Comparison of ENCODE assay signal across 2 cellular contexts in genomic region chr5:62555930-62556329, GRCh38.
TF ChIP-seq lines count a peak whose summit lies in the region.

No MANE protein-coding gene starts in this region.

TF ChIP-seq in HepG2, 621 proteins besides CTCF, POLR2A, EP300 and RAD21:
- TF ChIP-seq ATF7 (IDR thresholded peaks at IDR 0.05) (peak; percentile 54), ATF7 (CRISPR knock-in tag; IDR thresholded peaks at IDR 0.05) (no peak), CEBPB (IDR thresholded peaks at IDR 0.05; ENCODE audit: borderline replicate concordance, low read depth, low read length) (peak; percentile 68; the same call in 1 of the 2 replicates), ZNF543 (CRISPR knock-in tag; IDR thresholded peaks at IDR 0.05) (no peak)
TF ChIP-seq in HepG2: peak in this region for 2.

TF ChIP-seq in H1, 55 proteins besides CTCF, POLR2A, EP300 and RAD21:
- no peak for TF ChIP-seq POU5F1 (IDR thresholded peaks at IDR 0.05; ENCODE audit: low read depth, low read length)
- TF ChIP-seq BRCA1 (IDR thresholded peaks at IDR 0.05; ENCODE audit: low read depth, low read length), result no peak
- TF ChIP-seq CEBPB (IDR thresholded peaks at IDR 0.05; ENCODE audit: low read depth, low read length), result peak; percentile 18; the same call in 1 of the 2 replicates
- no peak for TF ChIP-seq TAF7 (optimal IDR thresholded peaks at IDR 0.05; ENCODE audit: borderline replicate concordance, low read depth, low read length)
- TF ChIP-seq TEAD4 (IDR thresholded peaks at IDR 0.05; ENCODE audit: low read depth, low read length), result no peak
